In genomic region chr7:116711790-116712189, GRCh38 we compare ENCODE assay signal across 29 cellular contexts. TPM values are rescaled to one million over a fixed set of nuclear protein-coding genes. Genes with fewer than 3 reads are reported as not detected.
A peak's percentile ranks its signal among the peaks of the same experiment; 100 is the strongest.
DNase-seq lines count a peak whose midpoint lies in the region; ATAC-seq, FAIRE-seq and TF ChIP-seq lines count a peak whose summit lies in the region.
"Had no signal": no experiment of that assay in that cellular context is flagged by ENCODE, and none has a peak within 500 bp of the region (broad histone marks: within the 10 kb centered on the region; RNA-seq: fewer than 3 reads in every experiment).

No MANE protein-coding gene starts in this region.

- no peaks in the 10 kb centered on the region for H3K27me3 Mint-ChIP-seq in Caco-2 (ENCODE audit: insufficient read depth, unreplicated experiment)

- BruUV-seq in Caco-2 (replicated peaks; lab: Mats Ljungman, UMichigan) (no TSS peak), Panc1 (replicated peaks; lab: Mats Ljungman, UMichigan) (no TSS peak), HepG2 (replicated peaks; lab: Mats Ljungman, UMichigan) (no TSS peak)

- H3K4me1 ChIP-seq in Caco-2 (peaks cover 19% of the 10 kb centered on the region), Panc1 (ENCODE audit: control insufficient read depth, insufficient read depth, low read length) (peaks cover 84% of the 10 kb centered on the region), HepG2 (ENCODE audit: insufficient read depth, low read length) (peaks cover 32% of the 10 kb centered on the region), small intestine (ENCODE audit: control insufficient read depth in 2 of 2, insufficient read depth in 1 of 2, low read depth in 1 of 2, low read length in 1 of 2) (peaks cover 0 to 2% of the 10 kb centered on the region in 2 donors)
- H3K4me1 ChIP-seq: BLaER1 had no signal

- no peak overlapping the region for H3K9ac ChIP-seq in HepG2 (ENCODE audit: insufficient read depth, low read depth, low read length)
- H3K9ac ChIP-seq: BLaER1, GM23248 had no signal

- H3K9me3 ChIP-seq in Caco-2 (no peaks in the 10 kb centered on the region), Panc1 (ENCODE audit: control insufficient read depth, insufficient read depth, low read depth, low read length) (no peaks in the 10 kb centered on the region), HepG2 (ENCODE audit: low read length) (no peaks in the 10 kb centered on the region), small intestine (ENCODE audit: control insufficient read depth, low read depth) (no peaks in the 10 kb centered on the region)
- H3K9me3 ChIP-seq: BLaER1, left ventricle myocardium inferior had no signal

- no peaks in the 10 kb centered on the region for H3K9me3 Mint-ChIP-seq in Caco-2 (ENCODE audit: unreplicated experiment)
- H3K9me3 Mint-ChIP-seq: activated naive CD8-positive, alpha-beta T cell treated with anti-CD3 and anti-CD28 coated beads for 36 hours; activated T-cell treated with anti-CD3 and anti-CD28 coated beads, Interleukin-2, amount 50 U/mL, for 4 hours had no signal

- peaks cover 36% of the 10 kb centered on the region for H3K4me1 Mint-ChIP-seq in Caco-2 (ENCODE audit: low read depth, unreplicated experiment)
- H3K4me1 Mint-ChIP-seq: activated naive CD8-positive, alpha-beta T cell treated with anti-CD3 and anti-CD28 coated beads for 36 hours; naive B cell; T-helper 17 cell had no signal

- H2AFZ ChIP-seq in HepG2 (ENCODE audit: low read length), result no peak overlapping the region
- H2AFZ ChIP-seq: GM23248 had no signal

- H3K27ac ChIP-seq in 22Rv1 (peak overlapping the region; percentile 70), Panc1 (ENCODE audit: low read length) (peak overlapping the region; percentile 91), HepG2 (ENCODE audit: extremely low read length, insufficient read depth, low read length) (no peak overlapping the region), small intestine (ENCODE audit: low read depth in 1 of 2, low read length in 1 of 2) (no peak overlapping the region)
- H3K27ac ChIP-seq: BLaER1, cardiac muscle cell, GM23248, left ventricle myocardium inferior, SK-N-MC had no signal

- peaks cover 18% of the 10 kb centered on the region for H3K36me3 Mint-ChIP-seq in Caco-2 (ENCODE audit: insufficient read depth, unreplicated experiment)
- H3K36me3 Mint-ChIP-seq: activated naive CD8-positive, alpha-beta T cell treated with anti-CD3 and anti-CD28 coated beads for 36 hours; naive B cell had no signal

- H3K4me3 Mint-ChIP-seq in Caco-2 (ENCODE audit: unreplicated experiment), result no peak overlapping the region
- H3K4me3 Mint-ChIP-seq: activated naive CD8-positive, alpha-beta T cell treated with anti-CD3 and anti-CD28 coated beads for 36 hours; activated T-cell treated with anti-CD3 and anti-CD28 coated beads, Interleukin-2, amount 50 U/mL, for 4 hours; mesothelial cell of epicardium; naive B cell; T-helper 17 cell had no signal

- H3K79me2 ChIP-seq in HepG2 (ENCODE audit: insufficient read depth, low read length), result peaks cover 4% of the 10 kb centered on the region

- no peak for TF ChIP-seq CTCF in 22Rv1 (IDR thresholded peaks at IDR 0.05)
- no peak for TF ChIP-seq CTCF in Caco-2 (IDR thresholded peaks at IDR 0.05; ENCODE audit: insufficient read depth in 1 of 2, low read depth in 1 of 2, low read length in 1 of 2, severe bottlenecking in 1 of 2, unreplicated experiment in 1 of 2)
- TF ChIP-seq CTCF in Panc1 (IDR thresholded peaks at IDR 0.05), result no peak
- no peak for TF ChIP-seq CTCF in HepG2 (CRISPR knock-in tag; IDR thresholded peaks at IDR 0.05)

- FAIRE-seq in HepG2 (lab: Jason Lieb, UNC) (no peak), small intestine (lab: Jason Lieb, UNC) (no peak)
- FAIRE-seq: colon, endothelial cell of umbilical vein, K562, TTC549 had no signal

- intact Hi-C loops in Caco-2 (cut with micrococcal nuclease; ENCODE audit: unreplicated experiment), result loop anchor here (2.0 to 5.0 kb wide), 2 partner anchors 13 to 96 kb away; no protein-coding TSS in a partner anchor
- intact Hi-C loops in Panc1 (cut with micrococcal nuclease; ENCODE audit: unreplicated experiment), result no loop called here
- intact Hi-C loops in HepG2 (cut with micrococcal nuclease; ENCODE audit: unreplicated experiment), result no loop called here

- H3K4me2 ChIP-seq in HepG2 (ENCODE audit: low read depth, low read length), result no peak overlapping the region
- H3K4me2 ChIP-seq: BLaER1 had no signal

- TF ChIP-seq RAD21 in HepG2 (CRISPR knock-in tag; IDR thresholded peaks at IDR 0.05), result no peak

- no peak for TF ChIP-seq EP300 in HepG2 (IDR thresholded peaks at IDR 0.05; ENCODE audit: low read depth in 2 of 2, low read length in 2 of 2)
- no peak for TF ChIP-seq EP300 in HepG2 (CRISPR knock-in tag; IDR thresholded peaks at IDR 0.05; ENCODE audit: borderline replicate concordance)

- CTCF ChIA-PET in Caco-2 (lab: Charles Lee), result no interaction called here
- CTCF ChIA-PET in Panc1 (lab: Charles Lee), result no interaction called here
- CTCF ChIA-PET in HepG2 (lab: Yijun Ruan, JAX; ENCODE audit: low intra/inter-chr PET ratio, low total read pairs), result no interaction called here

- H3K36me3 ChIP-seq in Caco-2 (ENCODE audit: control insufficient read depth, insufficient read depth, low read length), result no peaks in the 10 kb centered on the region
- no peaks in the 10 kb centered on the region for H3K36me3 ChIP-seq in Panc1 (ENCODE audit: control insufficient read depth, insufficient read depth, low read length)
- H3K36me3 ChIP-seq in HepG2 (replicated peaks in 1 of 2; ENCODE audit: control insufficient read depth in 1 of 2, insufficient read depth in 2 of 2, low read length in 2 of 2), result no peaks in the 10 kb centered on the region
- H3K36me3 ChIP-seq in small intestine (ENCODE audit: control insufficient read depth in 2 of 2, insufficient read depth in 2 of 2, low read length in 2 of 2), result no peaks in the 10 kb centered on the region
- H3K36me3 ChIP-seq: BLaER1, cardiac muscle cell, left ventricle myocardium inferior had no signal

- DNase-seq in Caco-2 (no peak), Panc1 (ENCODE audit: low read depth, low spot score) (no peak), HepG2 (ENCODE audit: low spot score) (no peak), small intestine (no peak), DMS153 (lab: John Stamatoyannopoulos, UW) (no peak), HUDEP-2 (lab: John Stamatoyannopoulos, UW; ENCODE audit: unreplicated experiment in 76 of 76) (no peak)
- DNase-seq: activated gamma-delta T cell; activated naive CD8-positive, alpha-beta T cell treated with anti-CD3 and anti-CD28 coated beads for 36 hours; activated T-cell treated with anti-CD3 and anti-CD28 coated beads, Interleukin-2, amount 50 U/mL, for 4 hours; anterior cingulate cortex; glutamatergic neuron; GM23248; left ventricle myocardium inferior; naive B cell; NCI-H2029 treated with DMSO at 0.1 percent for 48 hours; stimulated activated CD4-positive, alpha-beta T cell treated with anti-CD3 and anti-CD28 coated beads, Interleukin-15, amount 100 ng/mL, for 24 hours; stimulated activated CD4-positive, alpha-beta T cell treated with anti-CD3 and anti-CD28 coated beads, Interleukin-4, amount 100 ng/mL, for 4 hours; T-helper 17 cell; trophoblast cell had no signal

- no peaks in the 10 kb centered on the region for H3K27me3 ChIP-seq in Caco-2 (replicated peaks; ENCODE audit: control insufficient read depth, insufficient read depth, low read length)
- H3K27me3 ChIP-seq in Panc1 (ENCODE audit: control insufficient read depth, insufficient read depth, low read length), result no peaks in the 10 kb centered on the region
- H3K27me3 ChIP-seq in HepG2 (ENCODE audit: control insufficient read depth in 1 of 2, insufficient read depth in 2 of 2, low read length in 2 of 2), result no peaks in the 10 kb centered on the region
- no peaks in the 10 kb centered on the region for H3K27me3 ChIP-seq in small intestine (ENCODE audit: control insufficient read depth in 2 of 2, insufficient read depth in 2 of 2, low read length in 2 of 2)
- H3K27me3 ChIP-seq: BLaER1, cardiac muscle cell had no signal

- H4K20me1 ChIP-seq in HepG2 (ENCODE audit: insufficient read depth, low read length), result no peaks in the 10 kb centered on the region
- H4K20me1 ChIP-seq: BLaER1 had no signal

- WGBS in HepG2 (ENCODE audit: low lambda C conversion rate), result over 99% methylated on average over 4 of the region's 4 CpGs
- whole genome bisulfite sequencing in small intestine, 3 donors, result 80 to 90% (median 87%) methylated on average over 4 of the region's 4 CpGs

- in situ Hi-C loops in Panc1 (cut with HindIII; ENCODE audit: low pct_unique_long_range_greater_than_20kb, low sequenced_read_pairs) (no loop called here), HepG2 (cut with HindIII; ENCODE audit: extremely low pct_ligation_motif_present, low pct_unique_long_range_greater_than_20kb) (no loop called here)

- TF ChIP-seq POLR2A in HepG2 (IDR thresholded peaks at IDR 0.05; ENCODE audit: insufficient read depth in 1 of 2, low read depth in 2 of 2, low read length in 2 of 2), result no peak

- H3K27ac Mint-ChIP-seq in Caco-2 (ENCODE audit: unreplicated experiment), result peak overlapping the region; percentile 37
- H3K27ac Mint-ChIP-seq: activated naive CD8-positive, alpha-beta T cell treated with anti-CD3 and anti-CD28 coated beads for 36 hours; mesothelial cell of epicardium; naive B cell; T-helper 17 cell had no signal

- H3K4me3 ChIP-seq in Caco-2 (ENCODE audit: low read depth, low read length) (no peak overlapping the region), Panc1 (ENCODE audit: low read depth in 2 of 2, low read length in 2 of 2) (no peak overlapping the region), HepG2 (replicated peaks in 1 of 3; ENCODE audit: insufficient read depth in 1 of 3, low read depth in 2 of 3, low read length in 3 of 3) (no peak overlapping the region), small intestine (ENCODE audit: low read depth in 1 of 2, low read length in 2 of 2) (no peak overlapping the region)
- H3K4me3 ChIP-seq: BLaER1, cardiac muscle cell, GM23248, K562, left ventricle myocardium inferior, SK-N-MC had no signal

- ATAC-seq in Panc1 (no peak), HepG2 (no peak), GM19035 (IDR thresholded peaks at IDR 0.05; ENCODE audit: unreplicated experiment) (no peak)
- ATAC-seq: activated T-cell treated with anti-CD3 and anti-CD28 coated beads, Interleukin-2, amount 50 U/mL, for 4 hours; T-helper 17 cell had no signal

- POLR2A ChIA-PET in Caco-2 (lab: Charles Lee) (no interaction called here), Panc1 (lab: Charles Lee) (interaction anchor here (1.0 kb wide), 1 partner anchor 35 kb away, joined by 3 read pairs; no protein-coding TSS in a partner anchor), HepG2 (lab: Yijun Ruan, JAX) (no interaction called here)

RNA-seq across cellular contexts. Expression of gene MET, which starts 39.8 kb away (rescaled TPM):
- total RNA-seq in Caco-2 (2022) (72.6 and 82.9 TPM in 2 replicates), Panc1 (2021; ENCODE audit: unreplicated experiment) (103 TPM), HepG2 (2016; rRNA removed; fragmentation: Illumina TruSeq; extraction: Trizol) (23.3 and 31.5 TPM in 2 replicates)
- polyA plus RNA-seq in Panc1 (2012; ENCODE audit: insufficient read length), result 33.7 TPM
- total RNA-seq in HepG2 (2016; cell fraction: cytosol; rRNA removed; fragmentation: Illumina TruSeq; extraction: Trizol; ENCODE audit: low read depth), result 6.7 and 9.1 TPM in 2 replicates
- 22.2 and 30.9 TPM in 2 replicates for total RNA-seq in HepG2 (2016; cell fraction: insoluble cytoplasmic fraction; rRNA removed; fragmentation: Illumina TruSeq; extraction: Trizol)
- 13.5 and 13.7 TPM in 2 replicates for total RNA-seq in HepG2 (2016; cell fraction: membrane; rRNA removed; fragmentation: Illumina TruSeq; extraction: Trizol)
- 41.6 and 49.0 TPM in 2 replicates for total RNA-seq in HepG2 (2016; cell fraction: nucleus; rRNA removed; fragmentation: Illumina TruSeq; extraction: Trizol)
- polyA plus RNA-seq in HepG2 (2011; rRNA removed) (20.4 and 21.8 TPM in 2 replicates), small intestine (10 to 100 TPM in 1 of 3 donors, 1 to 10 TPM in 2; 2.7 to 12.4 (median 4.1) TPM)
- 12.9 and 19.5 TPM in 2 replicates for polyA plus RNA-seq in HepG2 (2011; cell fraction: cytosol; rRNA removed)
- polyA plus RNA-seq in HepG2 (2011; cell fraction: nucleus; rRNA removed), result 10.0 and 10.1 TPM in 2 replicates
- 29.8 and 37.6 TPM in 2 replicates for polyA plus RNA-seq in HepG2 (2012)
- polyA plus RNA-seq in HepG2 (2016; cell fraction: cytosol; fragmentation: Illumina TruSeq; extraction: Trizol; ENCODE audit: low read depth), result 1.00 and 1.2 TPM in 2 replicates
- polyA plus RNA-seq in HepG2 (2016; cell fraction: insoluble cytoplasmic fraction; fragmentation: Illumina TruSeq; extraction: Trizol; ENCODE audit: low read depth), result 12.2 TPM in 2 replicates
- 2.8 and 2.9 TPM in 2 replicates for polyA plus RNA-seq in HepG2 (2016; cell fraction: membrane; fragmentation: Illumina TruSeq; extraction: Trizol; ENCODE audit: low read depth)
- polyA plus RNA-seq in HepG2 (2016; cell fraction: nucleus; fragmentation: Illumina TruSeq; extraction: Trizol; ENCODE audit: insufficient read depth, low read depth), result 21.5 and 22.5 TPM in 2 replicates
- polyA minus RNA-seq in HepG2 (2011; rRNA and poly(A)+ RNA removed; ENCODE audit: low replicate concordance), result 90.9 and 232 TPM in 2 replicates
- 55.1 and 63.9 TPM in 2 replicates for polyA minus RNA-seq in HepG2 (2011; cell fraction: cytosol; rRNA and poly(A)+ RNA removed)
- polyA minus RNA-seq in HepG2 (2011; cell fraction: nucleus; rRNA and poly(A)+ RNA removed), result 75.3 and 92.4 TPM in 2 replicates

Comparison
In these comparisons a context has a peak if more than half of its experiments do, and no peak if none do; other contexts are left out.
1. H3K27ac ChIP-seq: peak in 22Rv1 (single experiment) and Panc1 (single experiment); none in HepG2 (single experiment) and small intestine (0 of 2).